ENCODE assay signal across 22 cellular contexts in genomic region chr9:38119570-38119969, GRCh38. TPM values are rescaled to one million over a fixed set of nuclear protein-coding genes. Genes with fewer than 3 reads are reported as not detected.
DNase-seq lines count a peak whose midpoint lies in the region; ATAC-seq and TF ChIP-seq lines count a peak whose summit lies in the region.
"Had no signal": no experiment of that assay in that cellular context is flagged by ENCODE, and none has a peak within 500 bp of the region (broad histone marks: within the 10 kb centered on the region; RNA-seq: fewer than 3 reads in every experiment).

No MANE protein-coding gene starts in this region.

- no peak for TF ChIP-seq EP300 in SK-N-SH (IDR thresholded peaks at IDR 0.05; ENCODE audit: borderline replicate concordance in 1 of 2, low read depth in 1 of 2, low read length in 1 of 2)

- ATAC-seq in esophagus mucosa, result peak; percentile 61
- ATAC-seq in heart right ventricle, result no peak
- ATAC-seq in foreskin keratinocyte, result no peak
- ATAC-seq: activated naive CD8-positive, alpha-beta T cell treated with anti-CD3 and anti-CD28 coated beads, Interleukin-2, amount 50 U/mL, for 24 hours; left lung; naive thymus-derived CD8-positive, alpha-beta T cell had no signal

- WGBS in SK-N-SH (ENCODE audit: low lambda C conversion rate), result 60% methylated on average over 3 of the region's 3 CpGs
- 81 to 87% methylated on average over 3 of the region's 3 CpGs for WGBS in heart right ventricle, 2 donors

- H3K4me2 ChIP-seq in OCI-LY3 (ENCODE audit: low read length), result no peak overlapping the region
- no peak overlapping the region for H3K4me2 ChIP-seq in SK-N-SH

- peak; percentile 83 for DNase-seq in DMS53 (lab: John Stamatoyannopoulos, UW)
- DNase-seq in HS-5 (ENCODE audit: low read depth), result peak; percentile 4
- DNase-seq in SK-N-SH, result no peak
- no peak for DNase-seq in heart right ventricle
- DNase-seq in foreskin keratinocyte, result no peak
- DNase-seq: activated CD4-positive, alpha-beta T cell treated with anti-CD3 and anti-CD28 coated beads, Interleukin-2, amount 50 U/mL, for 48 hours; activated effector memory CD4-positive, alpha-beta T cell treated with anti-CD3 and anti-CD28 coated beads, Interleukin-2, amount 50 U/mL, for 16 hours; activated naive CD8-positive, alpha-beta T cell treated with anti-CD3 and anti-CD28 coated beads, Interleukin-2, amount 50 U/mL, for 24 hours; CD4-positive, alpha-beta T cell; cerebellar nuclear complex; left lung; midbrain; naive thymus-derived CD8-positive, alpha-beta T cell; NCI-H2081 treated with DMSO at 0.1 percent for 48 hours; NCI-H510A treated with DMSO at 0.1 percent for 48 hours; occipital lobe; stimulated activated CD8-positive, alpha-beta memory T cell treated with anti-CD3 and anti-CD28 coated beads, Interleukin-4, amount 100 ng/mL, for 48 hours; stomach; tibial artery had no signal

- no peaks in the 10 kb centered on the region for H3F3A ChIP-seq in SK-N-SH (replicated peaks; ENCODE audit: insufficient read depth)

- H4K20me1 ChIP-seq in OCI-LY3 (ENCODE audit: insufficient read depth, low read length) (no peaks in the 10 kb centered on the region), SK-N-SH (ENCODE audit: insufficient read depth) (no peaks in the 10 kb centered on the region)

- H3K9ac ChIP-seq in OCI-LY3 (ENCODE audit: low read length) (no peak overlapping the region), SK-N-SH (no peak overlapping the region)

- no peak overlapping the region for H3K27ac ChIP-seq in OCI-LY3 (ENCODE audit: low read length)
- no peak overlapping the region for H3K27ac ChIP-seq in SK-N-SH (ENCODE audit: low read depth in 2 of 2, low read length in 1 of 2)
- H3K27ac ChIP-seq in heart right ventricle, result no peak overlapping the region
- H3K27ac ChIP-seq in foreskin keratinocyte, result no peak overlapping the region
- H3K27ac ChIP-seq: left lung, stomach, tibial artery had no signal

- no peak overlapping the region for H3K4me3 ChIP-seq in OCI-LY3 (ENCODE audit: low read length)
- no peak overlapping the region for H3K4me3 ChIP-seq in SK-N-SH (ENCODE audit: low read depth in 2 of 2, low read length in 1 of 2)
- no peak overlapping the region for H3K4me3 ChIP-seq in heart right ventricle
- H3K4me3 ChIP-seq: HAP-1, left lung, stomach, tibial artery had no signal

- CTCF ChIA-PET in SK-N-SH (lab: Yijun Ruan, JAX), result interaction anchor here (1.7 kb wide), 1 partner anchor 32 kb away, joined by 4 read pairs; no protein-coding TSS in a partner anchor

- H2AFZ ChIP-seq in OCI-LY3 (ENCODE audit: low read depth, low read length), result 0 out of 2 replicates have a peak overlapping the region, but pooled peaks have one; percentile 35
- H2AFZ ChIP-seq in SK-N-SH (ENCODE audit: low read depth), result no peak overlapping the region

- H3K9me3 ChIP-seq in OCI-LY3 (ENCODE audit: insufficient read depth, low read length), result no peaks in the 10 kb centered on the region
- H3K9me3 ChIP-seq in SK-N-SH, result no peaks in the 10 kb centered on the region
- H3K9me3 ChIP-seq in heart right ventricle, result no peaks in the 10 kb centered on the region
- H3K9me3 ChIP-seq: HAP-1, left lung, stomach, tibial artery had no signal

- H3K27me3 ChIP-seq in OCI-LY3 (ENCODE audit: low read depth, low read length) (0 out of 2 replicates have a peak, but pooled peaks cover 9% of the 10 kb centered on the region), SK-N-SH (ENCODE audit: insufficient read depth) (peaks cover 8% of the 10 kb centered on the region; the same call in 1 of the 2 replicates), heart right ventricle (peaks cover 0 to 3% (median 0%) of the 10 kb centered on the region in 7 donors), foreskin keratinocyte (peaks cover 14% of the 10 kb centered on the region)
- H3K27me3 ChIP-seq: stomach, tibial artery had no signal

- H3K4me1 ChIP-seq in OCI-LY3 (ENCODE audit: low read length), result peaks cover 12% of the 10 kb centered on the region
- H3K4me1 ChIP-seq in SK-N-SH (ENCODE audit: control insufficient read depth in 1 of 2, insufficient read depth in 2 of 2, low read depth in 1 of 2, low read length in 1 of 2), result peaks cover 0 to 11% of the 10 kb centered on the region in 2 experiments; a peak in 1 of 4 replicates
- no peaks in the 10 kb centered on the region for H3K4me1 ChIP-seq in heart right ventricle
- no peaks in the 10 kb centered on the region for H3K4me1 ChIP-seq in foreskin keratinocyte
- H3K4me1 ChIP-seq: HAP-1, left lung, stomach, tibial artery had no signal

- H3K9me2 ChIP-seq in SK-N-SH, result no peaks in the 10 kb centered on the region

- POLR2A ChIA-PET in SK-N-SH (lab: Yijun Ruan, JAX), result interaction anchor here (0.5 kb wide), 1 partner anchor 15 kb away, joined by 3 read pairs; no protein-coding TSS in a partner anchor

- intact Hi-C loops in heart right ventricle (cut with DNase I), result no loop called here

- TF ChIP-seq CTCF in OCI-LY3 (IDR thresholded peaks at IDR 0.05; ENCODE audit: low read depth, low read length) (no peak), SK-N-SH (IDR thresholded peaks at IDR 0.05) (no peak), heart right ventricle (IDR thresholded peaks at IDR 0.05) (no peak), foreskin keratinocyte (conservative IDR thresholded peaks at IDR 0.05) (no peak)

- TF ChIP-seq RAD21 in SK-N-SH (IDR thresholded peaks at IDR 0.05; ENCODE audit: low read length), result no peak

- H3K36me3 ChIP-seq in OCI-LY3 (replicated peaks; ENCODE audit: low read depth, low read length) (no peaks in the 10 kb centered on the region), SK-N-SH (replicated peaks in 1 of 2; ENCODE audit: control insufficient read depth in 1 of 2, insufficient read depth in 2 of 2, low read length in 1 of 2) (no peaks in the 10 kb centered on the region), heart right ventricle (no peaks in the 10 kb centered on the region)
- H3K36me3 ChIP-seq: HAP-1, left lung, stomach, tibial artery had no signal

- H3K79me2 ChIP-seq in OCI-LY3 (ENCODE audit: low read length) (no peaks in the 10 kb centered on the region), SK-N-SH (ENCODE audit: insufficient read depth) (no peaks in the 10 kb centered on the region)

TF ChIP-seq in SK-N-SH, 30 proteins besides CTCF, POLR2A, EP300 and RAD21 (continues in another document):
- TF ChIP-seq NFIC (IDR thresholded peaks at IDR 0.05; ENCODE audit: borderline replicate concordance), result no peak
- TF ChIP-seq EZH2phosphoT487 (IDR thresholded peaks at IDR 0.05; ENCODE audit: borderline replicate concordance, low read depth), result no peak
- TF ChIP-seq, protein P1, sequence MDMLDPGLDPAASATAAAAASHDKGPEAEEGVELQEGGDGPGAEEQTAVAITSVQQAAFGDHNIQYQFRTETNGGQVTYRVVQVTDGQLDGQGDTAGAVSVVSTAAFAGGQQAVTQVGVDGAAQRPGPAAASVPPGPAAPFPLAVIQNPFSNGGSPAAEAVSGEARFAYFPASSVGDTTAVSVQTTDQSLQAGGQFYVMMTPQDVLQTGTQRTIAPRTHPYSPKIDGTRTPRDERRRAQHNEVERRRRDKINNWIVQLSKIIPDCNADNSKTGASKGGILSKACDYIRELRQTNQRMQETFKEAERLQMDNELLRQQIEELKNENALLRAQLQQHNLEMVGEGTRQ (IDR thresholded peaks at IDR 0.05; ENCODE audit: borderline replicate concordance, low read depth, low read length), result no peak
- no peak for TF ChIP-seq TCF12 (IDR thresholded peaks at IDR 0.05)
- TF ChIP-seq RXRA (IDR thresholded peaks at IDR 0.05; ENCODE audit: borderline replicate concordance, low read depth), result no peak
- TF ChIP-seq FOSL2 (IDR thresholded peaks at IDR 0.05; ENCODE audit: borderline replicate concordance, low read depth), result no peak
- no peak for TF ChIP-seq POLR2AphosphoS5 (IDR thresholded peaks at IDR 0.05; ENCODE audit: low read depth, low read length)
- TF ChIP-seq RFX5 (IDR thresholded peaks at IDR 0.05; ENCODE audit: low read length), result no peak
- no peak for TF ChIP-seq MEF2A (IDR thresholded peaks at IDR 0.05; ENCODE audit: borderline replicate concordance, low read depth)
- TF ChIP-seq FOXM1 (IDR thresholded peaks at IDR 0.05; ENCODE audit: low read depth), result no peak
- no peak for TF ChIP-seq GATA2 (CRISPR knock-in tag; IDR thresholded peaks at IDR 0.05)
- TF ChIP-seq TAF1 (IDR thresholded peaks at IDR 0.05; ENCODE audit: borderline replicate concordance, low read depth, low read length), result no peak
- TF ChIP-seq ELF1 (IDR thresholded peaks at IDR 0.05), result no peak
- no peak for TF ChIP-seq REST (IDR thresholded peaks at IDR 0.05; ENCODE audit: low read depth, low read length)
- TF ChIP-seq MXI1 (IDR thresholded peaks at IDR 0.05; ENCODE audit: low read depth, low read length), result no peak

RNA-seq across cellular contexts. Expression of gene SHB, which starts 50.5 kb away (rescaled TPM):
- total RNA-seq in esophagus mucosa, result 34.0 TPM
- 20.5 and 26.0 TPM in 2 replicates for polyA plus RNA-seq in SK-N-SH (2012; rRNA removed)
- polyA plus RNA-seq in SK-N-SH (2012; cell fraction: cytosol; rRNA removed), result 14.2 and 18.7 TPM in 2 replicates
- polyA plus RNA-seq in SK-N-SH (2012; cell fraction: nucleus; rRNA removed), result 21.7 and 22.0 TPM in 2 replicates
- 10 to 100 TPM; 13.9 to 26.6 (median 18.0) TPM for total RNA-seq in heart right ventricle
- 10 to 100 TPM in 1 of 2 donors, 1 to 10 TPM in 1; 5.7 to 19.2 TPM for polyA plus RNA-seq in heart right ventricle
- total RNA-seq in foreskin keratinocyte, result 17.0 and 19.0 TPM in 2 replicates
- polyA plus RNA-seq in foreskin keratinocyte, result 15.8 and 17.8 TPM in 2 replicates

Comparison
In these comparisons a context has a peak if more than half of its experiments do, and no peak if none do; other contexts are left out.
1. DNase-seq: peak in DMS53 (single experiment) and HS-5 (single experiment); none in SK-N-SH (single experiment), heart right ventricle (0 of 2) and foreskin keratinocyte (0 of 2).